In genomic region chr9:4662108-4662988, GRCh38 we compare ENCODE assay signal across 1 cellular context.
TF ChIP-seq lines count a peak whose summit lies in the region.

TSS of gene PLPP6 (plus strand) at chr9:4662294. CDS start at chr9:4662376, 82 bp downstream.

TF ChIP-seq in WTC11, 78 proteins besides CTCF, POLR2A, EP300 and RAD21 (continued from another document):
- peak; percentile 44 for TF ChIP-seq USF2 (CRISPR knock-in tag; IDR thresholded peaks at IDR 0.05)
- TF ChIP-seq TEAD1 (CRISPR knock-in tag; IDR thresholded peaks at IDR 0.05) = peak; percentile 91
- no peak for TF ChIP-seq OVOL2 (CRISPR knock-in tag; IDR thresholded peaks at IDR 0.05; ENCODE audit: borderline replicate concordance)
- TF ChIP-seq ZNF423 (CRISPR knock-in tag; IDR thresholded peaks at IDR 0.05) = no peak
- TF ChIP-seq ELF4 (CRISPR knock-in tag; IDR thresholded peaks at IDR 0.05; ENCODE audit: low read depth) = no peak
- peak; percentile 55; the same call in 1 of the 2 replicates for TF ChIP-seq ZNF138 (CRISPR knock-in tag; conservative IDR thresholded peaks at IDR 0.05)
- no peak for TF ChIP-seq RORB (CRISPR knock-in tag; IDR thresholded peaks at IDR 0.05)
- peak; percentile 81; the same call in 1 of the 2 replicates for TF ChIP-seq NFE2L1 (CRISPR knock-in tag; IDR thresholded peaks at IDR 0.05)
- TF ChIP-seq, protein P1, sequence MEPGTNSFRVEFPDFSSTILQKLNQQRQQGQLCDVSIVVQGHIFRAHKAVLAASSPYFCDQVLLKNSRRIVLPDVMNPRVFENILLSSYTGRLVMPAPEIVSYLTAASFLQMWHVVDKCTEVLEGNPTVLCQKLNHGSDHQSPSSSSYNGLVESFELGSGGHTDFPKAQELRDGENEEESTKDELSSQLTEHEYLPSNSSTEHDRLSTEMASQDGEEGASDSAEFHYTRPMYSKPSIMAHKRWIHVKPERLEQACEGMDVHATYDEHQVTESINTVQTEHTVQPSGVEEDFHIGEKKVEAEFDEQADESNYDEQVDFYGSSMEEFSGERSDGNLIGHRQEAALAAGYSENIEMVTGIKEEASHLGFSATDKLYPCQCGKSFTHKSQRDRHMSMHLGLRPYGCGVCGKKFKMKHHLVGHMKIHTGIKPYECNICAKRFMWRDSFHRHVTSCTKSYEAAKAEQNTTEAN (CRISPR knock-in tag; IDR thresholded peaks at IDR 0.05) = peak; percentile 68; the same call in 1 of the 2 replicates
- peak; percentile 81; the same call in 1 of the 2 replicates for TF ChIP-seq KAT7 (CRISPR knock-in tag; IDR thresholded peaks at IDR 0.05; ENCODE audit: borderline replicate concordance)
- TF ChIP-seq, protein P2, sequence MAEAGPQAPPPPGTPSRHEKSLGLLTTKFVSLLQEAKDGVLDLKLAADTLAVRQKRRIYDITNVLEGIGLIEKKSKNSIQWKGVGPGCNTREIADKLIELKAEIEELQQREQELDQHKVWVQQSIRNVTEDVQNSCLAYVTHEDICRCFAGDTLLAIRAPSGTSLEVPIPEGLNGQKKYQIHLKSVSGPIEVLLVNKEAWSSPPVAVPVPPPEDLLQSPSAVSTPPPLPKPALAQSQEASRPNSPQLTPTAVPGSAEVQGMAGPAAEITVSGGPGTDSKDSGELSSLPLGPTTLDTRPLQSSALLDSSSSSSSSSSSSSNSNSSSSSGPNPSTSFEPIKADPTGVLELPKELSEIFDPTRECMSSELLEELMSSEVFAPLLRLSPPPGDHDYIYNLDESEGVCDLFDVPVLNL (CRISPR knock-in tag; IDR thresholded peaks at IDR 0.05; ENCODE audit: borderline replicate concordance, low read depth) = no peak
- TF ChIP-seq E2F5 (CRISPR knock-in tag; IDR thresholded peaks at IDR 0.05) = peak; percentile 74; the same call in 1 of the 2 replicates
- peak; percentile 84; the same call in 1 of the 2 replicates for TF ChIP-seq ETV6 (CRISPR knock-in tag; IDR thresholded peaks at IDR 0.05)
- TF ChIP-seq GTF2I (CRISPR knock-in tag; conservative IDR thresholded peaks at IDR 0.05) = no peak
- no peak for TF ChIP-seq TEAD4 (CRISPR knock-in tag; IDR thresholded peaks at IDR 0.05)
- TF ChIP-seq ESRRA (CRISPR knock-in tag; IDR thresholded peaks at IDR 0.05; ENCODE audit: borderline replicate concordance) = 0 out of 2 replicates have a peak, but pooled peaks have one; percentile 62
- TF ChIP-seq CREM (CRISPR knock-in tag; IDR thresholded peaks at IDR 0.05) = peak; percentile 73; the same call in 1 of the 2 replicates
- TF ChIP-seq GABPB1 (CRISPR knock-in tag; IDR thresholded peaks at IDR 0.05) = peak; percentile 66
- TF ChIP-seq NFATC4 (CRISPR knock-in tag; IDR thresholded peaks at IDR 0.05) = no peak
- TF ChIP-seq ZNF232 (CRISPR knock-in tag; IDR thresholded peaks at IDR 0.05) = no peak
- TF ChIP-seq CBFB (CRISPR knock-in tag; IDR thresholded peaks at IDR 0.05; ENCODE audit: low read depth) = peak; percentile 30; the same call in 1 of the 2 replicates
- TF ChIP-seq ZNF416 (CRISPR knock-in tag; IDR thresholded peaks at IDR 0.05) = peak; percentile 67; the same call in 1 of the 2 replicates
